ENCODE assay signal across 27 cellular contexts in the genomic region with DNA sequence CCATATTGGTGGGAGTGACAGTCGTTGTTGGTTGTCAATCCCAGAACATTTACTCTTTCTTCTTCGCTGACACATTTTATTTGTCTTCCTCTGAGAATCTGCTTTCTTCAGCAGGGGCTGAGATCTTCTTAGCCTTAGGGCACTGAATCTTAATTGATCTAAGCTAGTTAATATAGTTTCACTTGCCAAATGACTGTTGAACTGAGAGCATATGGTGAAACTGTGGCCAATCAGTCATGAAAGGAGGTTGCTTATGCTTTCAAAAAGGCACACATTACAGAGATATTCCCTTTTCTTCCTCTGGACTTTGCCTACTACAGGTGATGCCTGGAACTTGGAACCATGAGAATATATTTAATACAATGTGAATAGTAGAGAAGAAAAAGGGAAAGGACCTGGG. TPM values are rescaled to one million over a fixed set of nuclear protein-coding genes. Genes with fewer than 3 reads are reported as not detected.
A peak's percentile ranks its signal among the peaks of the same experiment; 100 is the strongest.
DNase-seq lines count a peak whose midpoint lies in the region; ATAC-seq, FAIRE-seq and TF ChIP-seq lines count a peak whose summit lies in the region.
"Had no signal": no experiment of that assay in that cellular context is flagged by ENCODE, and none has a peak within 500 bp of the region (broad histone marks: within the 10 kb centered on the region; RNA-seq: fewer than 3 reads in every experiment).

No MANE protein-coding gene starts in this region.

- no peak overlapping the region for H3K27ac ChIP-seq in GM12878 (ENCODE audit: control insufficient read depth, insufficient read depth)
- H3K27ac ChIP-seq: C4-2B, Peyer's patch, SK-N-MC had no signal

- TF ChIP-seq POLR2A in GM12892 (IDR thresholded peaks at IDR 0.05; ENCODE audit: low read depth, low read length) = no peak
- no peak for TF ChIP-seq POLR2A in GM12878 (IDR thresholded peaks at IDR 0.05; ENCODE audit: low read depth, low read length)

- H3K4me2 ChIP-seq in GM12878 (ENCODE audit: control insufficient read depth, insufficient read depth) = no peak overlapping the region; the same call in 1 of the 2 replicates
- H3K4me2 ChIP-seq: GM23338 had no signal

- CTCF ChIA-PET in GM12878 (lab: Yijun Ruan, JAX) = interaction anchor here (1.4 to 1.8 kb wide), 2 partner anchors 49 to 97 kb away, joined by 4 to 7 read pairs; no protein-coding TSS in a partner anchor

- no peaks in the 10 kb centered on the region; the same call in 2 of the 3 replicates for H3K9me3 ChIP-seq in GM12878 (replicated peaks; ENCODE audit: control insufficient read depth, insufficient read depth, low read length)
- H3K9me3 ChIP-seq: Peyer's patch had no signal

- intact Hi-C loops in GM12878 (cut with micrococcal nuclease; ENCODE audit: unreplicated experiment) = no loop called here
- intact Hi-C loops in left colon (cut with DNase I, micrococcal nuclease) = no loop called here

- RAD21 ChIA-PET in GM12878 (lab: Charles Lee; ENCODE audit: unreplicated experiment) = interaction anchor here (1.1 to 1.2 kb wide), 2 partner anchors 98 to 101 kb away, joined by 3 to 5 read pairs; no protein-coding TSS in a partner anchor

- H3K9ac ChIP-seq in GM12878 (ENCODE audit: control insufficient read depth, insufficient read depth, low read length) = no peak overlapping the region

- no peaks in the 10 kb centered on the region for H3K36me3 ChIP-seq in GM12878 (ENCODE audit: control insufficient read depth in 2 of 2, insufficient read depth in 2 of 2, low read length in 1 of 2)
- H3K36me3 ChIP-seq: Peyer's patch had no signal

- no peaks in the 10 kb centered on the region for H3K79me2 ChIP-seq in GM12878 (ENCODE audit: control insufficient read depth, insufficient read depth, low read length)

- peak; percentile 75 for ATAC-seq in GM19372 (IDR thresholded peaks at IDR 0.05; ENCODE audit: low read depth, unreplicated experiment)
- peak; percentile 62 for ATAC-seq in HG02885 (IDR thresholded peaks at IDR 0.05; ENCODE audit: poor library complexity, unreplicated experiment)
- peak; percentile 94 for ATAC-seq in GM12878
- no peak for ATAC-seq in left colon
- no peak for ATAC-seq in GM18861 (IDR thresholded peaks at IDR 0.05; ENCODE audit: unreplicated experiment)
- ATAC-seq: GM23338, HepG2 had no signal

- in situ Hi-C loops in GM12878 (cut with MboI) = no loop called here

- peak; percentile 42 to 66; a peak in 2 of 4 replicates for TF ChIP-seq EP300 in GM12878 (IDR thresholded peaks at IDR 0.05; ENCODE audit: borderline replicate concordance in 1 of 2, control insufficient read depth in 1 of 2, low read depth in 2 of 2, low read length in 2 of 2)

- SMC1A ChIA-PET in GM12878 (lab: Charles Lee; ENCODE audit: uncharacterized antibody, unreplicated experiment) = interaction anchor here (1.2 to 2.8 kb wide), 4 partner anchors 43 to 98 kb away, joined by 3 to 11 read pairs (median 6); no protein-coding TSS in a partner anchor

- BruUV-seq in GM12878 (replicated peaks; lab: Mats Ljungman, UMichigan) = no TSS peak

- no peaks in the 10 kb centered on the region for H4K20me1 ChIP-seq in GM12878 (ENCODE audit: control insufficient read depth, insufficient read depth)

- WGBS in GM12878 (ENCODE audit: insufficient coverage, insufficient replicate concordance, low lambda C conversion rate, missing lambda C conversion rate) = 4% methylated on average over 2 of the region's 2 CpGs

- DNase-seq in GM12892 (ENCODE audit: insufficient read length) (no peak), GM12878 (ENCODE audit: low read depth, low spot score) (peak; percentile 34), left colon (no peak), NCI-H1694 (lab: John Stamatoyannopoulos, UW) (no peak)
- DNase-seq: CD8-positive, alpha-beta memory T cell; DMS 273 treated with DMSO at 0.1 percent for 48 hours; DMS79; EL; GDM1; H9; Karpas-422; NCI-H1092; NCI-H1417 treated with DMSO at 0.1 percent for 48 hours; NCI-H187; NCI-H446 treated with DMSO at 0.1 percent for 48 hours; Peyer's patch; SIG-M5; SW 1271; T-helper 9 cell had no signal

- no peaks in the 10 kb centered on the region for H3K27me3 ChIP-seq in GM12878 (replicated peaks in 1 of 2; ENCODE audit: control insufficient read depth in 2 of 2, insufficient read depth in 2 of 2, low read length in 1 of 2)
- H3K27me3 ChIP-seq: Peyer's patch had no signal

- H3K4me1 ChIP-seq in GM12878 (ENCODE audit: control insufficient read depth, insufficient read depth, low read length) = 0 out of 2 replicates have a peak, but pooled peaks cover 3% of the 10 kb centered on the region
- H3K4me1 ChIP-seq: Peyer's patch had no signal

- POLR2A ChIA-PET in GM12878 (lab: Charles Lee) = interaction anchor here (1.0 to 1.8 kb wide), 2 partner anchors 11 to 44 kb away, joined by 3 to 4 read pairs; no protein-coding TSS in a partner anchor

- no peak overlapping the region for H3K4me3 ChIP-seq in GM12878
- H3K4me3 ChIP-seq: GM23338, Peyer's patch, SK-N-MC had no signal

- FAIRE-seq in GM12892 (lab: Jason Lieb, UNC) = peak; percentile 77
- no peak for FAIRE-seq in GM12878 (lab: Jason Lieb, UNC)
- FAIRE-seq: HepG2 had no signal

- no peak for TF ChIP-seq CTCF in GM12878 (IDR thresholded peaks at IDR 0.05 in 2 of 3, conservative IDR thresholded peaks at IDR 0.05 in 1 of 3; ENCODE audit: control insufficient read depth in 2 of 3, extremely low read depth in 1 of 3, insufficient read depth in 1 of 3, low read depth in 3 of 3, low read length in 3 of 3)

- H2AFZ ChIP-seq in GM12878 (ENCODE audit: control insufficient read depth, low read depth, low read length) = no peak overlapping the region
- H2AFZ ChIP-seq: GM23338 had no signal

- no peak for TF ChIP-seq RAD21 in GM12878 (IDR thresholded peaks at IDR 0.05; ENCODE audit: insufficient read depth, low read depth, low read length)

TF ChIP-seq in GM12878, 131 proteins besides CTCF, POLR2A, EP300 and RAD21 (continues in another document):
- TF ChIP-seq, protein P1, sequence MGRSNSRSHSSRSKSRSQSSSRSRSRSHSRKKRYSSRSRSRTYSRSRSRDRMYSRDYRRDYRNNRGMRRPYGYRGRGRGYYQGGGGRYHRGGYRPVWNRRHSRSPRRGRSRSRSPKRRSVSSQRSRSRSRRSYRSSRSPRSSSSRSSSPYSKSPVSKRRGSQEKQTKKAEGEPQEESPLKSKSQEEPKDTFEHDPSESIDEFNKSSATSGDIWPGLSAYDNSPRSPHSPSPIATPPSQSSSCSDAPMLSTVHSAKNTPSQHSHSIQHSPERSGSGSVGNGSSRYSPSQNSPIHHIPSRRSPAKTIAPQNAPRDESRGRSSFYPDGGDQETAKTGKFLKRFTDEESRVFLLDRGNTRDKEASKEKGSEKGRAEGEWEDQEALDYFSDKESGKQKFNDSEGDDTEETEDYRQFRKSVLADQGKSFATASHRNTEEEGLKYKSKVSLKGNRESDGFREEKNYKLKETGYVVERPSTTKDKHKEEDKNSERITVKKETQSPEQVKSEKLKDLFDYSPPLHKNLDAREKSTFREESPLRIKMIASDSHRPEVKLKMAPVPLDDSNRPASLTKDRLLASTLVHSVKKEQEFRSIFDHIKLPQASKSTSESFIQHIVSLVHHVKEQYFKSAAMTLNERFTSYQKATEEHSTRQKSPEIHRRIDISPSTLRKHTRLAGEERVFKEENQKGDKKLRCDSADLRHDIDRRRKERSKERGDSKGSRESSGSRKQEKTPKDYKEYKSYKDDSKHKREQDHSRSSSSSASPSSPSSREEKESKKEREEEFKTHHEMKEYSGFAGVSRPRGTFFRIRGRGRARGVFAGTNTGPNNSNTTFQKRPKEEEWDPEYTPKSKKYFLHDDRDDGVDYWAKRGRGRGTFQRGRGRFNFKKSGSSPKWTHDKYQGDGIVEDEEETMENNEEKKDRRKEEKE (IDR thresholded peaks at IDR 0.05) = no peak
- TF ChIP-seq, protein P2, sequence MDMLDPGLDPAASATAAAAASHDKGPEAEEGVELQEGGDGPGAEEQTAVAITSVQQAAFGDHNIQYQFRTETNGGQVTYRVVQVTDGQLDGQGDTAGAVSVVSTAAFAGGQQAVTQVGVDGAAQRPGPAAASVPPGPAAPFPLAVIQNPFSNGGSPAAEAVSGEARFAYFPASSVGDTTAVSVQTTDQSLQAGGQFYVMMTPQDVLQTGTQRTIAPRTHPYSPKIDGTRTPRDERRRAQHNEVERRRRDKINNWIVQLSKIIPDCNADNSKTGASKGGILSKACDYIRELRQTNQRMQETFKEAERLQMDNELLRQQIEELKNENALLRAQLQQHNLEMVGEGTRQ (IDR thresholded peaks at IDR 0.05; ENCODE audit: borderline replicate concordance, low read depth, low read length) = no peak
- no peak for TF ChIP-seq MXI1 (IDR thresholded peaks at IDR 0.05; ENCODE audit: low read depth, low read length)
- peak; percentile 38; the same call in 1 of the 2 replicates for TF ChIP-seq NR2F1 (conservative IDR thresholded peaks at IDR 0.05)
- no peak for TF ChIP-seq CBX5 (IDR thresholded peaks at IDR 0.05; ENCODE audit: low read depth)
- TF ChIP-seq RUNX3 (IDR thresholded peaks at IDR 0.05; ENCODE audit: low read length) = peak; percentile 52
- TF ChIP-seq SRF (IDR thresholded peaks at IDR 0.05; ENCODE audit: low read depth in 2 of 2, low read length in 2 of 2) = no peak
- TF ChIP-seq, protein P3, sequence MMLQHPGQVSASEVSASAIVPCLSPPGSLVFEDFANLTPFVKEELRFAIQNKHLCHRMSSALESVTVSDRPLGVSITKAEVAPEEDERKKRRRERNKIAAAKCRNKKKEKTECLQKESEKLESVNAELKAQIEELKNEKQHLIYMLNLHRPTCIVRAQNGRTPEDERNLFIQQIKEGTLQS (IDR thresholded peaks at IDR 0.05; ENCODE audit: borderline replicate concordance, extremely low read depth, low read depth, low read length) = no peak

RNA-seq across cellular contexts. Expression of a gene that starts 60.0 kb away (rescaled TPM):
- 11.6 TPM for polyA plus RNA-seq in GM12892 (2012; ENCODE audit: missing spikeins)
- total RNA-seq in GM12878 (2013; cell fraction: nucleolus; rRNA removed) = 19.4 and 22.6 TPM in 2 replicates
- total RNA-seq in GM12878 (2014; rRNA removed) (22.9 and 24.1 TPM in 2 replicates), GM12878 (2014; rRNA removed; fragmentation: Illumina TruSeq; extraction: Trizol) (23.5 and 24.4 TPM in 2 replicates), GM12878 (2021) (29.0 and 29.2 TPM in 2 replicates), left colon (10 to 100 TPM; 14.8 to 14.9 TPM)
- 5.8 TPM for polyA plus RNA-seq in GM12878 (2011; ENCODE audit: low read depth)
- polyA plus RNA-seq in GM12878 (2011; rRNA removed) (39.9 and 47.7 TPM in 2 replicates), GM12878 (2014; fragmentation: Illumina TruSeq; extraction: Trizol) (31.8 and 38.1 TPM in 2 replicates), GM12878 (2014; fragmentation: Nextera tagmentation; extraction: Ambion mirVana) (1 to 10 TPM; 7.6 to 8.3 TPM), GM12878 (2014; rRNA removed) (20.5 and 24.1 TPM in 2 replicates), GM12878 (2016; fragmentation: Nextera tagmentation; extraction: Ambion mirVana) (10 to 100 TPM; 19.7 to 20.3 TPM)
- polyA plus RNA-seq in GM12878 (2011; cell fraction: cytosol; rRNA removed) = 44.7 and 45.5 TPM in 2 replicates
- 28.1 and 33.0 TPM in 2 replicates for polyA plus RNA-seq in GM12878 (2011; cell fraction: nucleus; rRNA removed)
- polyA plus RNA-seq in GM12878 (2012) = 7.0 and 11.0 TPM in 2 replicates
- 57.5 and 68.2 TPM in 2 replicates for polyA minus RNA-seq in GM12878 (2011; rRNA and poly(A)+ RNA removed)
- 15.7 and 17.1 TPM in 2 replicates for polyA minus RNA-seq in GM12878 (2011; cell fraction: cytosol; rRNA and poly(A)+ RNA removed)
- 14.0 and 17.7 TPM in 2 replicates for polyA minus RNA-seq in GM12878 (2011; cell fraction: nucleus; rRNA and poly(A)+ RNA removed)
- total RNA-seq: A673 had no signal

Comparison
In these comparisons a context has a peak if more than half of its experiments do, and no peak if none do; other contexts are left out.
1. ATAC-seq: peak in GM19372 (single experiment), HG02885 (single experiment) and GM12878 (single experiment); none in left colon (single experiment) and GM18861 (single experiment).